In genomic region chr9:133708770-133709611, GRCh38 we compare ENCODE assay signal across 9 cellular contexts. TPM values are rescaled to one million over a fixed set of nuclear protein-coding genes. Genes with fewer than 3 reads are reported as not detected.
DNase-seq lines count a peak whose midpoint lies in the region; ATAC-seq and TF ChIP-seq lines count a peak whose summit lies in the region.
"Had no signal": no experiment of that assay in that cellular context is flagged by ENCODE, and none has a peak within 500 bp of the region (broad histone marks: within the 10 kb centered on the region; RNA-seq: fewer than 3 reads in every experiment).

No MANE protein-coding gene starts in this region.

- H3K4me1 Mint-ChIP-seq in HFFc6 (ENCODE audit: low read depth) (peaks cover 13% of the 10 kb centered on the region), memory B cell (no peaks in the 10 kb centered on the region), osteocyte (ENCODE audit: unreplicated experiment) (peaks cover 13% of the 10 kb centered on the region)

- H3K27me3 Mint-ChIP-seq in HFFc6 (ENCODE audit: insufficient read depth): peaks cover 15% of the 10 kb centered on the region
- peaks cover 17% of the 10 kb centered on the region for H3K27me3 Mint-ChIP-seq in memory B cell
- peaks cover 9% of the 10 kb centered on the region for H3K27me3 Mint-ChIP-seq in osteocyte (ENCODE audit: unreplicated experiment)

- no peak overlapping the region for H3K4me3 Mint-ChIP-seq in HFFc6
- no peak overlapping the region for H3K4me3 Mint-ChIP-seq in memory B cell
- no peak overlapping the region for H3K4me3 Mint-ChIP-seq in osteocyte (ENCODE audit: unreplicated experiment)

- H3K27ac Mint-ChIP-seq in HFFc6: peak overlapping the region; percentile 18; the same call in 1 of the 2 replicates
- no peak overlapping the region for H3K27ac Mint-ChIP-seq in memory B cell
- H3K27ac Mint-ChIP-seq in osteocyte (ENCODE audit: unreplicated experiment): no peak overlapping the region

- no peak overlapping the region for H3K27ac ChIP-seq in 22Rv1
- no peak overlapping the region for H3K27ac ChIP-seq in substantia nigra (ENCODE audit: low read depth, low read length, poor library complexity, severe bottlenecking)

- DNase-seq in HFFc6 (no peak), memory B cell (ENCODE audit: low spot score in 2 of 2) (no peak), osteocyte (ENCODE audit: extremely low spot score, unreplicated experiment) (no peak), NCI-H526 treated with DMSO at 0.1 percent for 48 hours (lab: John Stamatoyannopoulos, UW) (no peak), substantia nigra (lab: John Stamatoyannopoulos, UW) (no peak), amygdala (lab: John Stamatoyannopoulos, UW) (no peak)
- DNase-seq in activated CD4-positive, alpha-beta T cell treated with anti-CD3 and anti-CD28 coated beads, Interleukin-2, amount 50 U/mL, for 4 hours: peak; percentile 69 to 74
- DNase-seq: dermis blood vessel endothelial cell had no signal

- 0 out of 2 replicates have a peak, but pooled peaks have one; percentile 3 for TF ChIP-seq CTCF in 22Rv1 (IDR thresholded peaks at IDR 0.05)
- TF ChIP-seq CTCF in HFFc6 (IDR thresholded peaks at IDR 0.05): no peak
- no peak for TF ChIP-seq CTCF in osteocyte (IDR thresholded peaks at IDR 0.05)

- no peaks in the 10 kb centered on the region for H3K9me3 Mint-ChIP-seq in HFFc6
- H3K9me3 Mint-ChIP-seq in memory B cell: no peaks in the 10 kb centered on the region
- H3K9me3 Mint-ChIP-seq in osteocyte (ENCODE audit: unreplicated experiment): no peaks in the 10 kb centered on the region

- H3K36me3 Mint-ChIP-seq in HFFc6 (ENCODE audit: low read depth) (no peaks in the 10 kb centered on the region), memory B cell (no peaks in the 10 kb centered on the region), osteocyte (ENCODE audit: unreplicated experiment) (no peaks in the 10 kb centered on the region)

- ATAC-seq in memory B cell (ENCODE audit: low read depth): peak; percentile 67

RNA-seq across cellular contexts. Expression of gene SARDH, which starts 29.2 kb away (rescaled TPM):
- 1 to 10 TPM in 4 of 6 experiments, under 1 TPM in 2; 0.24 to 5.1 (median 4.1) TPM for total RNA-seq in HFFc6 (2021; fragmentation: NEBNext Ultra II Directional; extraction: Animal tissue kit (Norgen Biotek cat#: 25700))
- total RNA-seq in osteocyte: 0.21 and 0.56 TPM in 2 replicates

Comparison
In these comparisons a context has a peak if more than half of its experiments do, and no peak if none do; other contexts are left out.
1. DNase-seq: peak in activated CD4-positive, alpha-beta T cell treated with anti-CD3 and anti-CD28 coated beads, Interleukin-2, amount 50 U/mL, for 4 hours (2 of 2); none in HFFc6 (single experiment), memory B cell (0 of 2), osteocyte (single experiment), NCI-H526 treated with DMSO at 0.1 percent for 48 hours (single experiment), substantia nigra (0 of 49) and amygdala (0 of 56).